Comparison of ENCODE assay signal across 8 cellular contexts in genomic region chr16:22195695-22196558, GRCh38. TPM values are rescaled to one million over a fixed set of nuclear protein-coding genes. Genes with fewer than 3 reads are reported as not detected.
DNase-seq lines count a peak whose midpoint lies in the region; ATAC-seq and TF ChIP-seq lines count a peak whose summit lies in the region.

No MANE protein-coding gene starts in this region.

- H3K9ac ChIP-seq in DND-41 (ENCODE audit: low read depth, low read length) = peak overlapping the region; percentile 57
- peak overlapping the region; percentile 74 for H3K9ac ChIP-seq in skeletal muscle satellite cell (ENCODE audit: low read depth, low read length)

- H4K20me1 ChIP-seq in DND-41 (ENCODE audit: insufficient read depth, low read length) = no peaks in the 10 kb centered on the region

- H3K4me2 ChIP-seq in DND-41 (ENCODE audit: insufficient read depth, low read length) (peak overlapping the region; percentile 87), skeletal muscle satellite cell (ENCODE audit: low read length) (peak overlapping the region; percentile 85)

- in situ Hi-C loops in T47D (cut with HindIII; ENCODE audit: low pct_unique_long_range_greater_than_20kb, low sequenced_read_pairs) = no loop called here

- DNase-seq in DND-41 (peak; percentile 91), NCI-H2227 (lab: John Stamatoyannopoulos, UW; ENCODE audit: unreplicated experiment) (peak; percentile 94), WERI-Rb-1 (peak; percentile 84), T47D (ENCODE audit: low read depth in 1 of 2, low spot score in 1 of 2) (peak; percentile 32 to 90), iPS-NIHi11 (ENCODE audit: low spot score) (peak; percentile 75)

- peak; percentile 45 for ATAC-seq in DND-41 (ENCODE audit: insufficient read depth, low read depth)
- ATAC-seq in HG02885 (IDR thresholded peaks at IDR 0.05; ENCODE audit: poor library complexity, unreplicated experiment) = peak; percentile 37
- no peak for ATAC-seq in GM19351 (IDR thresholded peaks at IDR 0.05; ENCODE audit: unreplicated experiment)

- TF ChIP-seq CTCF in DND-41 (IDR thresholded peaks at IDR 0.05; ENCODE audit: borderline replicate concordance, extremely low read depth, low read length, poor library complexity, severe bottlenecking) (peak; percentile 77), WERI-Rb-1 (IDR thresholded peaks at IDR 0.05; ENCODE audit: low read depth, low read length) (peak; percentile 81)

- H3K4me3 ChIP-seq in DND-41 (ENCODE audit: low read depth in 1 of 2, low read length in 2 of 2) (peak overlapping the region; percentile 45 to 70; a peak in 3 of 4 replicates), WERI-Rb-1 (ENCODE audit: low read depth, low read length) (peak overlapping the region; percentile 60), skeletal muscle satellite cell (ENCODE audit: low read length) (peak overlapping the region; percentile 69)

- H3K9me3 ChIP-seq in DND-41 (ENCODE audit: insufficient read depth, low read length, severe bottlenecking) (no peaks in the 10 kb centered on the region), WERI-Rb-1 (ENCODE audit: severe bottlenecking) (no peaks in the 10 kb centered on the region), skeletal muscle satellite cell (replicated peaks; ENCODE audit: low read length) (no peaks in the 10 kb centered on the region)

- H3K27me3 ChIP-seq in DND-41 (ENCODE audit: insufficient read depth, low read length, poor library complexity) (no peaks in the 10 kb centered on the region), WERI-Rb-1 (ENCODE audit: insufficient read depth, low read depth, severe bottlenecking) (no peaks in the 10 kb centered on the region), skeletal muscle satellite cell (ENCODE audit: control insufficient read depth, insufficient read depth, low read length) (no peaks in the 10 kb centered on the region)

- H3K36me3 ChIP-seq in DND-41 (ENCODE audit: insufficient read depth, low read length) (no peaks in the 10 kb centered on the region), WERI-Rb-1 (no peaks in the 10 kb centered on the region), skeletal muscle satellite cell (ENCODE audit: insufficient read depth, low read length) (no peaks in the 10 kb centered on the region)

- H2AFZ ChIP-seq in DND-41 (ENCODE audit: low read depth, low read length) = peak overlapping the region; percentile 97

- no peaks in the 10 kb centered on the region for H3K79me2 ChIP-seq in DND-41 (ENCODE audit: insufficient read depth, low read length)

- H3K4me1 ChIP-seq in DND-41 (ENCODE audit: insufficient read depth, low read length) (peaks cover 41% of the 10 kb centered on the region), skeletal muscle satellite cell (ENCODE audit: control insufficient read depth, insufficient read depth, low read length) (peaks cover 38% of the 10 kb centered on the region)

- H3K27ac ChIP-seq in DND-41 (ENCODE audit: low read length) = peak overlapping the region; percentile 67
- peak overlapping the region; percentile 69 for H3K27ac ChIP-seq in WERI-Rb-1

RNA-seq across cellular contexts. Expression of gene EEF2K, which starts 10.2 kb away (rescaled TPM):
- total RNA-seq in skeletal muscle satellite cell (2012; rRNA removed) = 21.8 and 32.8 TPM in 2 replicates

RNA-seq across cellular contexts. Expression of gene SDR42E2, which starts 33.6 kb away (rescaled TPM):
- not detected in 2 replicates for total RNA-seq in skeletal muscle satellite cell (2012; rRNA removed)
